In genomic region chr5:158285771-158286170, GRCh38 we compare ENCODE assay signal across 14 cellular contexts.
DNase-seq lines count a peak whose midpoint lies in the region; ATAC-seq and TF ChIP-seq lines count a peak whose summit lies in the region.
"Had no signal": no experiment of that assay in that cellular context is flagged by ENCODE, and none has a peak within 500 bp of the region (broad histone marks: within the 10 kb centered on the region; RNA-seq: fewer than 3 reads in every experiment).

No MANE protein-coding gene starts in this region.

- H3K4me3 ChIP-seq in BLaER1, result no peak overlapping the region
- H3K4me3 ChIP-seq in neural cell (ENCODE audit: low read length), result no peak overlapping the region

- no peaks in the 10 kb centered on the region for H3K79me2 ChIP-seq in neural cell (replicated peaks; ENCODE audit: insufficient read depth, low read length)

- TF ChIP-seq CTCF in neural cell (IDR thresholded peaks at IDR 0.05; ENCODE audit: poor library complexity, severe bottlenecking), result no peak

- TF ChIP-seq EP300 in neural cell (conservative IDR thresholded peaks at IDR 0.05; ENCODE audit: poor library complexity, severe bottlenecking), result no peak

- DNase-seq in HEK293T (ENCODE audit: extremely low spot score), result no peak
- peak; percentile 5 for DNase-seq in NCI-H1436 treated with DMSO at 0.1 percent for 48 hours (lab: John Stamatoyannopoulos, UW)
- no peak for DNase-seq in left colon
- DNase-seq: Caco-2; CD4-positive, alpha-beta T cell; GOT3; H7; IMR-90 had no signal

- CTCF ChIA-PET in HEK293T (lab: Yijun Ruan, JAX), result interaction anchor here (0.7 to 1.9 kb wide), 2 partner anchors 8 to 410 kb away, joined by 3 to 5 read pairs; no protein-coding TSS in a partner anchor

- H3K27me3 Mint-ChIP-seq in activated T-helper 17 cell treated with anti-CD3 and anti-CD28 coated beads, Interleukin-2, amount 50 U/mL, for 72 hours, result peaks cover 4% of the 10 kb centered on the region
- H3K27me3 Mint-ChIP-seq: B cell; CD4-positive, alpha-beta T cell had no signal

- no peak for TF ChIP-seq RAD21 in neural cell (conservative IDR thresholded peaks at IDR 0.05)

- no peaks in the 10 kb centered on the region for H3K9me2 ChIP-seq in neural cell (ENCODE audit: insufficient read depth, low read length)

- no peak for ATAC-seq in left colon
- no peak for ATAC-seq in activated T-helper 17 cell treated with anti-CD3 and anti-CD28 coated beads, Interleukin-2, amount 50 U/mL, for 72 hours (replicated peaks)
- ATAC-seq: HCT116 had no signal

- H3K4me3 Mint-ChIP-seq in activated T-helper 17 cell treated with anti-CD3 and anti-CD28 coated beads, Interleukin-2, amount 50 U/mL, for 72 hours, result no peak overlapping the region
- H3K4me3 Mint-ChIP-seq: B cell; CD4-positive, alpha-beta T cell had no signal

- POLR2A ChIA-PET in HEK293T (lab: Yijun Ruan, JAX), result interaction anchor here (1.4 kb wide), 1 partner anchor 24 kb away, joined by 3 read pairs; no protein-coding TSS in a partner anchor

- H4K20me1 ChIP-seq in BLaER1 (no peaks in the 10 kb centered on the region), neural cell (ENCODE audit: insufficient read depth) (no peaks in the 10 kb centered on the region)

- no peak overlapping the region for H3K27ac Mint-ChIP-seq in activated T-helper 17 cell treated with anti-CD3 and anti-CD28 coated beads, Interleukin-2, amount 50 U/mL, for 72 hours
- H3K27ac Mint-ChIP-seq: B cell; CD4-positive, alpha-beta T cell had no signal

- H3K9me3 ChIP-seq in BLaER1 (peaks cover 47% of the 10 kb centered on the region), neural cell (ENCODE audit: low read length) (no peaks in the 10 kb centered on the region)
- H3K9me3 ChIP-seq: Caco-2 had no signal

- intact Hi-C loops in left colon (cut with DNase I, micrococcal nuclease), result no loop called here

- no peaks in the 10 kb centered on the region for H3K9me3 Mint-ChIP-seq in activated T-helper 17 cell treated with anti-CD3 and anti-CD28 coated beads, Interleukin-2, amount 50 U/mL, for 72 hours
- H3K9me3 Mint-ChIP-seq: CD4-positive, alpha-beta T cell had no signal

- H3K9ac ChIP-seq in BLaER1 (peak overlapping the region; percentile 40; the same call in 1 of the 2 replicates), neural cell (ENCODE audit: low read length) (peak overlapping the region; percentile 17)

- H3K4me1 ChIP-seq in BLaER1, result peaks cover 77% of the 10 kb centered on the region
- H3K4me1 ChIP-seq: Caco-2 had no signal

- H3K4me2 ChIP-seq in BLaER1, result peak overlapping the region; percentile 75
- H3K4me2 ChIP-seq in neural cell (ENCODE audit: low read length), result no peak overlapping the region

- no peaks in the 10 kb centered on the region for H3K4me1 Mint-ChIP-seq in activated T-helper 17 cell treated with anti-CD3 and anti-CD28 coated beads, Interleukin-2, amount 50 U/mL, for 72 hours
- H3K4me1 Mint-ChIP-seq: B cell had no signal

- peaks cover 52% of the 10 kb centered on the region for H3K36me3 ChIP-seq in BLaER1
- no peaks in the 10 kb centered on the region for H3K36me3 ChIP-seq in neural cell (ENCODE audit: insufficient read depth, low read length)

- peak overlapping the region; percentile 83 for H3K27ac ChIP-seq in BLaER1
- peak overlapping the region; percentile 48 for H3K27ac ChIP-seq in neural cell (ENCODE audit: low read length)
- H3K27ac ChIP-seq: C4-2B had no signal

- no peaks in the 10 kb centered on the region for H3K27me3 ChIP-seq in BLaER1
- H3K27me3 ChIP-seq in neural cell (ENCODE audit: insufficient read depth, low read depth, low read length), result no peaks in the 10 kb centered on the region

- H2AFZ ChIP-seq in neural cell (ENCODE audit: low read depth, low read length), result no peak overlapping the region

- H3K36me3 Mint-ChIP-seq in activated T-helper 17 cell treated with anti-CD3 and anti-CD28 coated beads, Interleukin-2, amount 50 U/mL, for 72 hours (ENCODE audit: low read depth), result no peaks in the 10 kb centered on the region

- H3F3A ChIP-seq in neural cell (ENCODE audit: insufficient read depth, low read length, poor library complexity, severe bottlenecking), result no peaks in the 10 kb centered on the region

TF ChIP-seq in HEK293T, 16 proteins besides CTCF, POLR2A, EP300 and RAD21:
- TF ChIP-seq ARNT (IDR thresholded peaks at IDR 0.05) (no peak), CTBP1 (IDR thresholded peaks at IDR 0.05; ENCODE audit: borderline replicate concordance) (no peak), PKNOX1 (IDR thresholded peaks at IDR 0.05) (peak; percentile 59), FOXA1 (IDR thresholded peaks at IDR 0.05) (no peak), FOXK2 (IDR thresholded peaks at IDR 0.05) (no peak), FOXM1 (IDR thresholded peaks at IDR 0.05; ENCODE audit: borderline replicate concordance) (no peak), HDGF (IDR thresholded peaks at IDR 0.05; ENCODE audit: borderline replicate concordance) (no peak)

TF ChIP-seq in neural cell, 6 proteins besides CTCF, POLR2A, EP300 and RAD21:
- TF ChIP-seq SMC3 (conservative IDR thresholded peaks at IDR 0.05; ENCODE audit: poor library complexity) (no peak), EZH2 (IDR thresholded peaks at IDR 0.05; ENCODE audit: borderline replicate concordance, insufficient read depth, low read length, poor library complexity, severe bottlenecking) (no peak), REST (IDR thresholded peaks at IDR 0.05; ENCODE audit: borderline replicate concordance) (no peak), POLR2AphosphoS5 (IDR thresholded peaks at IDR 0.05) (no peak), TAF1 (IDR thresholded peaks at IDR 0.05; ENCODE audit: low read depth) (no peak), MXI1 (conservative IDR thresholded peaks at IDR 0.05; ENCODE audit: poor library complexity, severe bottlenecking) (no peak)
TF ChIP-seq in neural cell: peak in this region for 0.
